Comparison of ENCODE assay signal across 18 cellular contexts in the genomic region with DNA sequence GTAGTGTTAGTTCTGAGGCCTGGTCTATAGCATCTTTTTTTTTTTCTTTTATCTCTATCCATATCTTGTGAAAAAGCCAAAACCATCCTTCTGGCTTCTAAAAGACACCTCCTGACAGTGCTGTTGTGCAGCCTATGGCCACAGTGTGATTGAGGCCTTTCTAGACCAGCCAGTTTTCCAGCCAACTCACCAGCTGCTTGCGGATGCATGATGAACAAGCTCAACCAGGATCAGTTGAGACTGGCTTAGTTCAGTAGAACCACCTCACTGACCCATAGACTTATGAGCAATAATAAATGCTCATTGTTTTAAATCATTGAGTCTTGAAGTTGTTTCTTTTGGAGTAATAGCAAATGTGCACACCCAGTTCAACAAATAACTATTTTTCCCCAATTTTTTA.
A peak's percentile ranks its signal among the peaks of the same experiment; 100 is the strongest.
DNase-seq lines count a peak whose midpoint lies in the region; ATAC-seq and TF ChIP-seq lines count a peak whose summit lies in the region.
"Had no signal": no experiment of that assay in that cellular context is flagged by ENCODE, and none has a peak within 500 bp of the region (broad histone marks: within the 10 kb centered on the region; RNA-seq: fewer than 3 reads in every experiment).

No MANE protein-coding gene starts in this region.

- H3K79me2 ChIP-seq in mammary epithelial cell (ENCODE audit: insufficient read depth, low read length): no peaks in the 10 kb centered on the region

- H3K4me3 ChIP-seq in mammary epithelial cell (replicated peaks in 1 of 3; ENCODE audit: insufficient read depth in 1 of 3, low read depth in 2 of 3, low read length in 3 of 3): no peak overlapping the region
- H3K4me3 ChIP-seq in breast epithelium: no peak overlapping the region
- H3K4me3 ChIP-seq in LNCaP clone FGC (ENCODE audit: low read depth, low read length): no peak overlapping the region
- H3K4me3 ChIP-seq in epithelial cell of esophagus (ENCODE audit: low read length): no peak overlapping the region
- H3K4me3 ChIP-seq: BLaER1 treated with 17β-estradiol and CSF1 and Interleukin-3, amounts not matched to agents 10 nM and 100 nM had no signal

- no peaks in the 10 kb centered on the region for H3K4me1 ChIP-seq in mammary epithelial cell (ENCODE audit: insufficient read depth, low read length)
- H3K4me1 ChIP-seq in breast epithelium: no peaks in the 10 kb centered on the region
- H3K4me1 ChIP-seq: BLaER1 treated with 17β-estradiol and CSF1 and Interleukin-3, amounts not matched to agents 10 nM and 100 nM; Caco-2 had no signal

- in situ Hi-C loops in mammary epithelial cell (cut with MboI; ENCODE audit: low sequenced_read_pairs in 2 of 2): no loop called here

- H4K20me1 ChIP-seq in mammary epithelial cell (ENCODE audit: insufficient read depth, low read length): no peaks in the 10 kb centered on the region
- H4K20me1 ChIP-seq: BLaER1 treated with 17β-estradiol and CSF1 and Interleukin-3, amounts not matched to agents 10 nM and 100 nM had no signal

- dilution Hi-C loops in mammary epithelial cell (cut with HindIII; ENCODE audit: low sequenced_read_pairs): no loop called here

- CTCF ChIA-PET in mammary epithelial cell (lab: Charles Lee; ENCODE audit: low non-redundant PET): no interaction called here

- H2AFZ ChIP-seq in mammary epithelial cell (ENCODE audit: low read depth, low read length): no peak overlapping the region

- TF ChIP-seq POLR2A in breast epithelium (IDR thresholded peaks at IDR 0.05): no peak

- no peaks in the 10 kb centered on the region for H3K36me3 ChIP-seq in mammary epithelial cell (ENCODE audit: insufficient read depth, low read length)
- no peaks in the 10 kb centered on the region for H3K36me3 ChIP-seq in breast epithelium
- H3K36me3 ChIP-seq: BLaER1 treated with 17β-estradiol and CSF1 and Interleukin-3, amounts not matched to agents 10 nM and 100 nM had no signal

- DNase-seq in mammary epithelial cell (peak; percentile 6), breast epithelium (ENCODE audit: low spot score in 2 of 2) (no peak), LNCaP clone FGC (ENCODE audit: low read depth) (peak; percentile 41), epithelial cell of esophagus (ENCODE audit: low read depth) (peak; percentile 76), NCI-H2227 treated with DMSO at 0.1 percent for 48 hours (lab: John Stamatoyannopoulos, UW) (no peak)
- DNase-seq: 8988T; AML-193; Caco-2; Calu3; CD4-positive, alpha-beta T cell; CD8-positive, alpha-beta T cell; DMS79 treated with DMSO at 0.1 percent for 48 hours; GF-D8 had no signal

- no peak for TF ChIP-seq CTCF in mammary epithelial cell (conservative IDR thresholded peaks at IDR 0.05 in 1 of 2, IDR thresholded peaks at IDR 0.05 in 1 of 2; ENCODE audit: extremely low read depth in 1 of 2, insufficient read depth in 1 of 2, low read depth in 1 of 2, low read length in 2 of 2)
- TF ChIP-seq CTCF in breast epithelium (IDR thresholded peaks at IDR 0.05): no peak
- no peak for TF ChIP-seq CTCF in LNCaP clone FGC (IDR thresholded peaks at IDR 0.05; ENCODE audit: control insufficient read depth, extremely low read depth, insufficient read depth)
- peak; percentile 9 for TF ChIP-seq CTCF in epithelial cell of esophagus (IDR thresholded peaks at IDR 0.05; ENCODE audit: insufficient read depth, low read depth, low read length, missing control alignments)

- 90% methylated on average over 1 of the region's 1 CpG for WGBS in mammary epithelial cell (ENCODE audit: low coverage, missing lambda C conversion rate)

- intact Hi-C loops in mammary epithelial cell (cut with micrococcal nuclease) (no loop called here), breast epithelium (cut with DNase I; ENCODE audit: low total_unique reads) (no loop called here)

- ATAC-seq in esophagus mucosa: peak; percentile 84
- ATAC-seq in GM18498 (IDR thresholded peaks at IDR 0.05; ENCODE audit: unreplicated experiment): no peak
- no peak for ATAC-seq in HG02981 (IDR thresholded peaks at IDR 0.05; ENCODE audit: unreplicated experiment)
- ATAC-seq: CD8-positive, alpha-beta T cell had no signal

- H3K9me3 ChIP-seq in mammary epithelial cell (replicated peaks; ENCODE audit: insufficient read depth, low read length): no peaks in the 10 kb centered on the region
- no peaks in the 10 kb centered on the region for H3K9me3 ChIP-seq in breast epithelium
- H3K9me3 ChIP-seq: BLaER1 treated with 17β-estradiol and CSF1 and Interleukin-3, amounts not matched to agents 10 nM and 100 nM; Caco-2 had no signal

- H3K27me3 ChIP-seq in mammary epithelial cell (ENCODE audit: insufficient read depth, low read length): peaks cover 1% of the 10 kb centered on the region
- H3K27me3 ChIP-seq in breast epithelium: no peaks in the 10 kb centered on the region
- H3K27me3 ChIP-seq: BLaER1 treated with 17β-estradiol and CSF1 and Interleukin-3, amounts not matched to agents 10 nM and 100 nM had no signal

- no TSS peak for BruUV-seq in mammary epithelial cell (replicated peaks; lab: Mats Ljungman, UMichigan)

- H3K9ac ChIP-seq in mammary epithelial cell (ENCODE audit: insufficient read depth, low read length): no peak overlapping the region
- H3K9ac ChIP-seq: BLaER1 treated with 17β-estradiol and CSF1 and Interleukin-3, amounts not matched to agents 10 nM and 100 nM had no signal

- no peak overlapping the region for H3K27ac ChIP-seq in mammary epithelial cell (ENCODE audit: insufficient read depth, low read depth, low read length)
- H3K27ac ChIP-seq in breast epithelium: no peak overlapping the region
- H3K27ac ChIP-seq: BLaER1 treated with 17β-estradiol and CSF1 and Interleukin-3, amounts not matched to agents 10 nM and 100 nM; C4-2B had no signal

- H3K4me2 ChIP-seq in mammary epithelial cell (ENCODE audit: insufficient read depth, low read depth, low read length): no peak overlapping the region
- H3K4me2 ChIP-seq: BLaER1 treated with 17β-estradiol and CSF1 and Interleukin-3, amounts not matched to agents 10 nM and 100 nM had no signal

Comparison
In these comparisons a context has a peak if more than half of its experiments do, and no peak if none do; other contexts are left out.
1. DNase-seq: peak in mammary epithelial cell (single experiment), LNCaP clone FGC (single experiment) and epithelial cell of esophagus (single experiment); none in breast epithelium (0 of 2) and NCI-H2227 treated with DMSO at 0.1 percent for 48 hours (single experiment).